In genomic region chr6:36131517-36132220, GRCh38 we compare ENCODE assay signal across 1 cellular context.
TF ChIP-seq lines count a peak whose summit lies in the region.

No MANE protein-coding gene starts in this region.

TF ChIP-seq in HepG2, 621 proteins besides CTCF, POLR2A, EP300 and RAD21 (continued from another document and continues in another):
- TF ChIP-seq IRF1 (CRISPR knock-in tag; IDR thresholded peaks at IDR 0.05; ENCODE audit: low read depth): no peak
- TF ChIP-seq NR0B2 (CRISPR knock-in tag; IDR thresholded peaks at IDR 0.05): no peak
- TF ChIP-seq FOXP4 (CRISPR knock-in tag; IDR thresholded peaks at IDR 0.05): peak; percentile 60
- TF ChIP-seq ZNF512 (CRISPR knock-in tag; IDR thresholded peaks at IDR 0.05): no peak
- no peak for TF ChIP-seq IRF9 (CRISPR knock-in tag; IDR thresholded peaks at IDR 0.05; ENCODE audit: borderline replicate concordance)
- TF ChIP-seq ERF (CRISPR knock-in tag; IDR thresholded peaks at IDR 0.05): peak; percentile 39; the same call in 1 of the 2 replicates
- no peak for TF ChIP-seq IRF2 (CRISPR knock-in tag; IDR thresholded peaks at IDR 0.05)
- TF ChIP-seq ZNF276 (CRISPR knock-in tag; IDR thresholded peaks at IDR 0.05; ENCODE audit: low read depth): no peak
- TF ChIP-seq XRCC5 (optimal IDR thresholded peaks at IDR 0.05; ENCODE audit: low read length): peak; percentile 29
- TF ChIP-seq PITX1 (CRISPR knock-in tag; IDR thresholded peaks at IDR 0.05): 0 out of 2 replicates have a peak, but pooled peaks have one; percentile 10
- TF ChIP-seq PBX3 (CRISPR knock-in tag; IDR thresholded peaks at IDR 0.05; ENCODE audit: borderline replicate concordance): no peak
- no peak for TF ChIP-seq U2AF1 (optimal IDR thresholded peaks at IDR 0.05; ENCODE audit: low read depth, low read length)
- TF ChIP-seq KDM5B (CRISPR knock-in tag; IDR thresholded peaks at IDR 0.05; ENCODE audit: borderline replicate concordance): no peak
- TF ChIP-seq NCOA2 (CRISPR knock-in tag; IDR thresholded peaks at IDR 0.05): peak; percentile 38; the same call in 1 of the 2 replicates
- no peak for TF ChIP-seq ETV6 (CRISPR knock-in tag; conservative IDR thresholded peaks at IDR 0.05)
- TF ChIP-seq ZNF598 (CRISPR knock-in tag; IDR thresholded peaks at IDR 0.05; ENCODE audit: borderline replicate concordance): 0 out of 2 replicates have a peak, but pooled peaks have one; percentile 71
- TF ChIP-seq SKI (IDR thresholded peaks at IDR 0.05; ENCODE audit: partially characterized antibody): peak; percentile 90
- no peak for TF ChIP-seq NCOA1 (CRISPR knock-in tag; IDR thresholded peaks at IDR 0.05)
- no peak; the same call in 1 of the 2 replicates for TF ChIP-seq E2F2 (CRISPR knock-in tag; IDR thresholded peaks at IDR 0.05; ENCODE audit: borderline replicate concordance)
- peak; percentile 43 for TF ChIP-seq ZNF407 (CRISPR knock-in tag; IDR thresholded peaks at IDR 0.05; ENCODE audit: not compliant biosample characterization)
- peak; percentile 8; the same call in 1 of the 2 replicates for TF ChIP-seq ONECUT2 (CRISPR knock-in tag; IDR thresholded peaks at IDR 0.05)
- TF ChIP-seq ZMYM2 (CRISPR knock-in tag; IDR thresholded peaks at IDR 0.05): peak; percentile 58; the same call in 1 of the 2 replicates
- no peak for TF ChIP-seq HDAC1 (CRISPR knock-in tag; IDR thresholded peaks at IDR 0.05)
- TF ChIP-seq TBP (CRISPR knock-in tag; IDR thresholded peaks at IDR 0.05): no peak
- no peak for TF ChIP-seq PHF5A (CRISPR knock-in tag; IDR thresholded peaks at IDR 0.05; ENCODE audit: low read depth, unreplicated experiment)
- TF ChIP-seq TGIF2 (CRISPR knock-in tag; IDR thresholded peaks at IDR 0.05): 0 out of 2 replicates have a peak, but pooled peaks have one; percentile 14
- TF ChIP-seq ZZZ3 (CRISPR knock-in tag; IDR thresholded peaks at IDR 0.05; ENCODE audit: borderline replicate concordance): no peak
- no peak for TF ChIP-seq KLF11 (CRISPR knock-in tag; IDR thresholded peaks at IDR 0.05)
- peak; percentile 57; the same call in 1 of the 2 replicates for TF ChIP-seq THRA (CRISPR knock-in tag; IDR thresholded peaks at IDR 0.05; ENCODE audit: borderline replicate concordance)
- TF ChIP-seq ZHX1 (CRISPR knock-in tag; IDR thresholded peaks at IDR 0.05; ENCODE audit: low read depth): peak; percentile 15; the same call in 1 of the 2 replicates
- TF ChIP-seq SNRNP70 (IDR thresholded peaks at IDR 0.05; ENCODE audit: low read depth, low read length): no peak
- no peak; the same call in 1 of the 2 replicates for TF ChIP-seq HOXD1 (CRISPR knock-in tag; IDR thresholded peaks at IDR 0.05)
